Comparison of ENCODE assay signal across 8 cellular contexts in the genomic region with DNA sequence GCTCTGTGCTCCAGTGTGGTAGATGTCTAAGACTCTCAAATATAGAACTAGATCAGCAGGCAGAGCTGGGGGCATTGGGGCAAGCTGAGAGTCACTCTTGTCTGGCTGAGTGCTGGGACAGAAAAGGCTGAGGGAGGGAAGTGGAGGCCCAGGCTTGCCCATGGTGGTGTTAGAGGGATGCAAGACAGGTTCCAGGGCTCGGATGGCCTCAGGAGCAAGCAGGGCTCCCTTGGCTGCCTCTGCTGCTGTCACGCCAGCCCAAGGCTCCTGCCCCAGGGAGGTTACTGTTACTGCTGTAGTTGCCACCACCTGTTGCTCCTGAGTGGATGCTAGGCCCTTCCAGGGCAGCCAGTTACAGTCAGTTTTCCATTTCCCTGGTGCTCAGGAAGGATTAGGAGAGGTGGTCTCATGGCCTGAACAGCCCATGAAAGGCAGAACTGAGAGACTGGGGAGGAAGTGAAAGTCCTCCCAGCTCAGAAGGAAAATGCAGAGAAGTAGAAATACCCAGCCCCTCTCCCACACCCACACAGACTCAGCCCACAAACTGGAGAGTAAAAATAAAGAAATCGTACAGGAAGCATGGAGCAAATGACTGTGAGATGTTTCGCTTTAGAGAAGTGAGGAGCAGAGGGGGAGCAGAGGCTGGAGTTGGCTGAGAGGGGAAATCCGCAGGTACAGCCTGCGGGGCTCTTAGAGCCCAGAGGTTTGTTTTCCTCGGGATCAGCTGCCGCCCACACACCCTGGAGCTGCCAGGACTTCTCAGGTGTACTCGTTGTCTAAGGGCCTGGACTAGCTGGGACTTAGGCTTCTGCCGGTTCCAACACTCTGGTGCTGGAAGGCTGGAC. TPM values are rescaled to one million over a fixed set of nuclear protein-coding genes. Genes with fewer than 3 reads are reported as not detected.
DNase-seq lines count a peak whose midpoint lies in the region; ATAC-seq, FAIRE-seq and TF ChIP-seq lines count a peak whose summit lies in the region.

No MANE protein-coding gene starts in this region.

- H3K9me3 ChIP-seq in gastroesophageal sphincter = no peaks in the 10 kb centered on the region

- no peak for TF ChIP-seq POLR2A in gastroesophageal sphincter (IDR thresholded peaks at IDR 0.05)
- no peak for TF ChIP-seq POLR2A in H54 (IDR thresholded peaks at IDR 0.05; ENCODE audit: low read depth, low read length)

- 29 to 41% methylated on average over 3 to 8 of the region's 10 CpGs for WGBS in gastroesophageal sphincter (ENCODE audit: low coverage in 1 of 2), 2 donors

- H3K27me3 ChIP-seq in gastroesophageal sphincter = no peaks in the 10 kb centered on the region

- H3K4me1 ChIP-seq in gastroesophageal sphincter = peaks cover 2 to 70% (median 34%) of the 10 kb centered on the region in 3 donors

- no peak for TF ChIP-seq CTCF in C4-2B (conservative IDR thresholded peaks at IDR 0.05)
- TF ChIP-seq CTCF in gastroesophageal sphincter (IDR thresholded peaks at IDR 0.05) = no peak

- no peak for TF ChIP-seq EP300 in gastroesophageal sphincter (IDR thresholded peaks at IDR 0.05)

- H3K27ac ChIP-seq in C4-2B = peak overlapping the region; percentile 97
- H3K27ac ChIP-seq in gastroesophageal sphincter = peak overlapping the region; percentile 95 to 100 (median 98)

- ATAC-seq in HG02840 (IDR thresholded peaks at IDR 0.05; ENCODE audit: low FRiP score, unreplicated experiment) (peak; percentile 35), gastroesophageal sphincter (no peak)

- DNase-seq in activated CD4-positive, alpha-beta T cell treated with anti-CD3 and anti-CD28 coated beads, Interleukin-2, amount 50 U/mL, for 48 hours = peak; percentile 68 to 75
- DNase-seq in stimulated activated CD4-positive, alpha-beta T cell treated with anti-CD3 and anti-CD28 coated beads, Interleukin-1b, Interleukin-23, amount 100 ng/mL, for 48 hours = peak; percentile 63
- DNase-seq in COR-L47 (lab: John Stamatoyannopoulos, UW) = no peak
- DNase-seq in NCI-H2081 (lab: John Stamatoyannopoulos, UW) = no peak
- no peak for DNase-seq in H54 (ENCODE audit: insufficient read length, low spot score)

- peak overlapping the region; percentile 90 to 93 for H3K4me3 ChIP-seq in gastroesophageal sphincter

- no peak for FAIRE-seq in H54 (lab: Jason Lieb, UNC)

- no peaks in the 10 kb centered on the region for H3K36me3 ChIP-seq in gastroesophageal sphincter

RNA-seq across cellular contexts. Expression of gene IL6R, which starts 2.1 kb away (rescaled TPM):
- 10 to 100 TPM; 44.7 to 59.4 (median 55.5) TPM for total RNA-seq in gastroesophageal sphincter

Comparison
In these comparisons a context has a peak if more than half of its experiments do, and no peak if none do; other contexts are left out.
1. DNase-seq: peak in activated CD4-positive, alpha-beta T cell treated with anti-CD3 and anti-CD28 coated beads, Interleukin-2, amount 50 U/mL, for 48 hours (2 of 2) and stimulated activated CD4-positive, alpha-beta T cell treated with anti-CD3 and anti-CD28 coated beads, Interleukin-1b, Interleukin-23, amount 100 ng/mL, for 48 hours (single experiment); none in COR-L47 (single experiment), NCI-H2081 (0 of 2) and H54 (single experiment).